Comparison of ENCODE assay signal across 14 cellular contexts in the genomic region with DNA sequence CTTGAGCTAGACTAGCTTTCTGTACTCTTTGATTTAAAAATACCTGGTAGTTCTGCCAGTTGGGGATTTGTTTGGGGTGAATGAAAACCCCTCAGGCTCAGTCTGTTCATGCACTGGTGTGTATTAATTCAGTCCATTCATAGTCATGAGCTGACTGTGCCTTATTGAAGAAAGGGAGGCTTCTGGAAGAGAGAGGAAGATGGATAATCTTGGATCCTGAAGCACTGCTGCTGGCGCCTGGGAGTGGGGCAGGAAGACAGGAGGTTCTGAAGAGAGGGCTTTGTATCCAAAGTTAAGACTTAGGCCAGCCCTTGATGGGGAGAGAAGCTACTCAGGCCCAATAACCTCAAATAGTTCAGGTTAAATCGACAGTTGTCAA.
DNase-seq lines count a peak whose midpoint lies in the region; ATAC-seq, FAIRE-seq and TF ChIP-seq lines count a peak whose summit lies in the region.
"Had no signal": no experiment of that assay in that cellular context is flagged by ENCODE, and none has a peak within 500 bp of the region (broad histone marks: within the 10 kb centered on the region; RNA-seq: fewer than 3 reads in every experiment).

No MANE protein-coding gene starts in this region.

- no peaks in the 10 kb centered on the region for H3K9me3 ChIP-seq in kidney (ENCODE audit: control insufficient read depth in 1 of 2, low read length in 2 of 2)
- no peaks in the 10 kb centered on the region for H3K9me3 ChIP-seq in thoracic aorta
- no peaks in the 10 kb centered on the region for H3K9me3 ChIP-seq in mucosa of descending colon

- H3K27ac ChIP-seq in caudate nucleus (ENCODE audit: low read depth, low read length) (peak overlapping the region; percentile 74), kidney (ENCODE audit: low read depth in 2 of 2, low read length in 2 of 2) (peak overlapping the region; percentile 19 to 29), thoracic aorta (peak overlapping the region in 1 of 2 donors; percentile 43)
- H3K27ac ChIP-seq: RWPE1 had no signal

- DNase-seq in M059J (ENCODE audit: low read depth) (peak; percentile 72), caudate nucleus (lab: John Stamatoyannopoulos, UW) (peak in 9 of 61 donors; percentile 1 to 27 (median 7)), kidney (no peak), thoracic aorta (ENCODE audit: low spot score) (no peak), NOMO-1 treated with DMSO at 0.1 percent for 48 hours (lab: John Stamatoyannopoulos, UW; ENCODE audit: unreplicated experiment) (no peak), mucosa of descending colon (no peak)
- DNase-seq: CD4-positive, alpha-beta memory T cell; cortex of kidney; foreskin fibroblast; NCI-H1092 had no signal

- FAIRE-seq in kidney (lab: Jason Lieb, UNC): no peak

- H3K36me3 ChIP-seq in kidney (ENCODE audit: control insufficient read depth in 1 of 2, insufficient read depth in 2 of 2, low read length in 2 of 2): peaks cover 0 to 2% of the 10 kb centered on the region in 2 donors
- H3K36me3 ChIP-seq in thoracic aorta: no peaks in the 10 kb centered on the region
- H3K36me3 ChIP-seq in mucosa of descending colon (ENCODE audit: low read depth): no peaks in the 10 kb centered on the region

- intact Hi-C loops in kidney (cut with DNase I) (no loop called here), mucosa of descending colon (cut with DNase I, micrococcal nuclease) (no loop called here)

- TF ChIP-seq CTCF in kidney (IDR thresholded peaks at IDR 0.05; ENCODE audit: borderline replicate concordance, extremely low read depth, insufficient read depth) (no peak), thoracic aorta (IDR thresholded peaks at IDR 0.05) (no peak), mucosa of descending colon (IDR thresholded peaks at IDR 0.05) (no peak)

- peak overlapping the region in 1 of 2 donors; percentile 38 for H3K4me3 ChIP-seq in kidney (ENCODE audit: low read length in 2 of 2)
- peak overlapping the region; percentile 18 for H3K4me3 ChIP-seq in thoracic aorta
- H3K4me3 ChIP-seq in mucosa of descending colon: no peak overlapping the region

- H3K9ac ChIP-seq in kidney (ENCODE audit: low read length in 2 of 2): peak overlapping the region in 1 of 2 donors; percentile 54

- H3K4me1 ChIP-seq in kidney (ENCODE audit: control insufficient read depth in 1 of 2, insufficient read depth in 1 of 2, low read depth in 1 of 2, low read length in 2 of 2) (peaks cover 6 to 18% of the 10 kb centered on the region in 2 donors), thoracic aorta (ENCODE audit: control insufficient read depth in 1 of 2, low read depth in 2 of 2) (peaks cover 42 to 89% of the 10 kb centered on the region in 2 donors), mucosa of descending colon (ENCODE audit: low read depth) (no peaks in the 10 kb centered on the region)

- ATAC-seq in thoracic aorta (ENCODE audit: insufficient number of reproducible peaks, low FRiP score, low read depth) (no peak), mucosa of descending colon (no peak), HG02763 (IDR thresholded peaks at IDR 0.05; ENCODE audit: unreplicated experiment) (no peak), GM19397 (IDR thresholded peaks at IDR 0.05; ENCODE audit: unreplicated experiment) (no peak)
- ATAC-seq: activated naive CD4-positive, alpha-beta T cell treated with anti-CD3 and anti-CD28 coated beads, Interleukin-2, amount 50 U/mL, for 72 hours had no signal

- no peaks in the 10 kb centered on the region for H3K27me3 ChIP-seq in thoracic aorta (replicated peaks; ENCODE audit: insufficient read depth)
